18 cellular contexts compared by ENCODE assay signal in the genomic region with DNA sequence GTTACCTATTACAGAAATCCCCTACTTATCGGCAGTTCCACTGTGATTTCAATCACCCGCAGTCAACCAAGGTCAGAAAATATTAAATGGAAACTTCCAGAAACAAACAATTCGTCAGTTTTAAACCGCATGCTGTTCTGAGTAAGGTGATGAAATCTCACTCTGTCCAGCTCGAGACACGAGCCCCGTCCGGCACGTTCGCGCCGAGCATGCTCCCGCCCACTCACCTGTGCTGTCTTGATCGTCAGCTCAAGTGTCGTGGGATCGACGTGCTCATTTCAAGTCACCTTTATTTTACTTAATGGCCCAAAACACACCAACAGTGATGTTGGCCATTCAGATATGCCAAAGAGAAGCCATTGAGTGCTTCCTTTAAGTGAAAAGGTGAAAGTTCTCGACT. TPM values are rescaled to one million over a fixed set of nuclear protein-coding genes. Genes with fewer than 3 reads are reported as not detected.
DNase-seq lines count a peak whose midpoint lies in the region; ATAC-seq, FAIRE-seq and TF ChIP-seq lines count a peak whose summit lies in the region.
"Had no signal": no experiment of that assay in that cellular context is flagged by ENCODE, and none has a peak within 500 bp of the region (broad histone marks: within the 10 kb centered on the region; RNA-seq: fewer than 3 reads in every experiment).

No MANE protein-coding gene starts in this region.

- CTCF ChIA-PET in WTC11 (lab: Charles Lee) = no interaction called here

- H3K4me1 Mint-ChIP-seq in natural killer cell (peaks cover 69 to 76% of the 10 kb centered on the region in 2 donors), WTC11 (peaks cover 30% of the 10 kb centered on the region)
- H3K4me1 Mint-ChIP-seq in natural killer cell treated with Interleukin-12 subunit alpha and Interleukin-12 subunit beta and Interleukin-15 and Interleukin-18, amount 100 ng/mL, for 72 hours (ENCODE audit: low read depth in 2 of 2) = peaks cover 53 to 56% of the 10 kb centered on the region in 2 donors
- peaks cover 39 to 80% (median 70%) of the 10 kb centered on the region in 4 donors for H3K4me1 Mint-ChIP-seq in naive thymus-derived CD8-positive, alpha-beta T cell

- no peak for DNase-seq in natural killer cell
- no peak for DNase-seq in natural killer cell treated with Interleukin-12 subunit alpha and Interleukin-12 subunit beta and Interleukin-15 and Interleukin-18, amount 100 ng/mL, for 72 hours (ENCODE audit: low spot score)
- no peak for DNase-seq in WTC11 (ENCODE audit: low spot score)
- no peak for DNase-seq in naive thymus-derived CD8-positive, alpha-beta T cell
- DNase-seq in Ammon's horn (ENCODE audit: low spot score) = no peak
- DNase-seq in HTR-8/SVneo (ENCODE audit: insufficient read length, low spot score) = no peak
- DNase-seq: ACHN; AML-193; Calu3; DMS53; MM.1S; NCI-H1105; NCI-H187 treated with DMSO at 0.1 percent for 48 hours; NCI-H446; NK-92 treated with Interleukin-12 subunit alpha and Interleukin-12 subunit beta, amount 100 ng/mL, for 24 hours; OCI-M1; SIG-M5 had no signal

- TF ChIP-seq CTCF in natural killer cell (IDR thresholded peaks at IDR 0.05) (no peak), WTC11 (IDR thresholded peaks at IDR 0.05) (no peak)

- peaks cover 4 to 7% of the 10 kb centered on the region in 2 donors for H3K9me3 Mint-ChIP-seq in natural killer cell
- H3K9me3 Mint-ChIP-seq in natural killer cell treated with Interleukin-12 subunit alpha and Interleukin-12 subunit beta and Interleukin-15 and Interleukin-18, amount 100 ng/mL, for 72 hours = no peaks in the 10 kb centered on the region
- peaks cover 21% of the 10 kb centered on the region for H3K9me3 Mint-ChIP-seq in WTC11
- peaks cover 0 to 9% (median 0%) of the 10 kb centered on the region in 9 donors for H3K9me3 Mint-ChIP-seq in naive thymus-derived CD8-positive, alpha-beta T cell

- H3K4me3 Mint-ChIP-seq in natural killer cell (peak overlapping the region; percentile 21), WTC11 (no peak overlapping the region)
- H3K4me3 Mint-ChIP-seq in natural killer cell treated with Interleukin-12 subunit alpha and Interleukin-12 subunit beta and Interleukin-15 and Interleukin-18, amount 100 ng/mL, for 72 hours = no peak overlapping the region
- H3K4me3 Mint-ChIP-seq in naive thymus-derived CD8-positive, alpha-beta T cell = peak overlapping the region in 1 of 10 donors; percentile 14

- ATAC-seq in natural killer cell (no peak), WTC11 (no peak), HG02623 (IDR thresholded peaks at IDR 0.05; ENCODE audit: unreplicated experiment) (no peak)
- ATAC-seq in natural killer cell treated with Interleukin-12 subunit alpha and Interleukin-12 subunit beta and Interleukin-15 and Interleukin-18, amount 100 ng/mL, for 72 hours = no peak
- no peak for ATAC-seq in naive thymus-derived CD8-positive, alpha-beta T cell

- H3K27ac Mint-ChIP-seq in natural killer cell (peak overlapping the region; percentile 24 to 99), WTC11 (peak overlapping the region; percentile 11; the same call in 1 of the 2 replicates)
- H3K27ac Mint-ChIP-seq in natural killer cell treated with Interleukin-12 subunit alpha and Interleukin-12 subunit beta and Interleukin-15 and Interleukin-18, amount 100 ng/mL, for 72 hours = no peak overlapping the region
- H3K27ac Mint-ChIP-seq in naive thymus-derived CD8-positive, alpha-beta T cell = peak overlapping the region in 9 of 10 donors; percentile 38 to 100 (median 83)

- POLR2A ChIA-PET in WTC11 (lab: Charles Lee) = no interaction called here
- POLR2A ChIA-PET in naive thymus-derived CD8-positive, alpha-beta T cell (lab: Charles Lee) = interaction anchor here (0.5 to 8.7 kb wide), 2 partner anchors 18 to 65 kb away, joined by 3 to 150 read pairs; partner anchors contain the start of gene ESYT2

- H3K27me3 Mint-ChIP-seq in natural killer cell (ENCODE audit: low read depth in 2 of 2) (no peaks in the 10 kb centered on the region), WTC11 (ENCODE audit: low read depth) (no peaks in the 10 kb centered on the region)
- peaks cover 0 to 3% of the 10 kb centered on the region in 2 donors for H3K27me3 Mint-ChIP-seq in natural killer cell treated with Interleukin-12 subunit alpha and Interleukin-12 subunit beta and Interleukin-15 and Interleukin-18, amount 100 ng/mL, for 72 hours
- peaks cover 0 to 1% (median 0%) of the 10 kb centered on the region in 5 donors for H3K27me3 Mint-ChIP-seq in naive thymus-derived CD8-positive, alpha-beta T cell

- no peak for FAIRE-seq in HTR-8/SVneo (lab: Jason Lieb, UNC)

- H3K36me3 Mint-ChIP-seq in natural killer cell (peaks cover 18% of the 10 kb centered on the region), WTC11 (peaks cover 56% of the 10 kb centered on the region)
- H3K36me3 Mint-ChIP-seq in natural killer cell treated with Interleukin-12 subunit alpha and Interleukin-12 subunit beta and Interleukin-15 and Interleukin-18, amount 100 ng/mL, for 72 hours = peaks cover 5% of the 10 kb centered on the region
- peaks cover 9 to 55% (median 24%) of the 10 kb centered on the region in 3 donors for H3K36me3 Mint-ChIP-seq in naive thymus-derived CD8-positive, alpha-beta T cell

- intact Hi-C loops in natural killer cell (cut with micrococcal nuclease) = no loop called here

TF ChIP-seq in WTC11, 78 proteins besides CTCF, POLR2A, EP300 and RAD21 (continues in another document):
- TF ChIP-seq ZNF219 (CRISPR knock-in tag; IDR thresholded peaks at IDR 0.05; ENCODE audit: borderline replicate concordance) = no peak
- TF ChIP-seq E2F4 (CRISPR knock-in tag; IDR thresholded peaks at IDR 0.05; ENCODE audit: borderline replicate concordance, low read depth) = no peak
- TF ChIP-seq AFF4 (CRISPR knock-in tag; IDR thresholded peaks at IDR 0.05; ENCODE audit: borderline replicate concordance) = no peak
- TF ChIP-seq, protein P1, sequence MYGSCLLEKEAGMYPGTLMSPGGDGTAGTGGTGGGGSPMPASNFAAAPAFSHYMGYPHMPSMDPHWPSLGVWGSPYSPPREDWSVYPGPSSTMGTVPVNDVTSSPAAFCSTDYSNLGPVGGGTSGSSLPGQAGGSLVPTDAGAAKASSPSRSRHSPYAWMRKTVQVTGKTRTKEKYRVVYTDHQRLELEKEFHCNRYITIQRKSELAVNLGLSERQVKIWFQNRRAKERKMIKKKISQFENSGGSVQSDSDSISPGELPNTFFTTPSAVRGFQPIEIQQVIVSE (CRISPR knock-in tag; IDR thresholded peaks at IDR 0.05; ENCODE audit: borderline replicate concordance) = no peak
- no peak for TF ChIP-seq IRF1 (CRISPR knock-in tag; IDR thresholded peaks at IDR 0.05)

RNA-seq across cellular contexts. Expression of gene ESYT2, which starts 21.2 kb away (rescaled TPM):
- total RNA-seq in natural killer cell (100 to 1,000 TPM; 137 to 163 (median 160) TPM), WTC11 (2021) (45.1 to 61.1 TPM (median 60.4 TPM) in 3 replicates)
- total RNA-seq in natural killer cell treated with Interleukin-12 subunit alpha and Interleukin-12 subunit beta and Interleukin-15 and Interleukin-18, amount 100 ng/mL, for 72 hours = 10 to 100 TPM; 24.4 to 31.8 TPM
- total RNA-seq in naive thymus-derived CD8-positive, alpha-beta T cell = 100 to 1,000 TPM; 101 to 105 TPM
- polyA plus RNA-seq in naive thymus-derived CD8-positive, alpha-beta T cell = 10 to 100 TPM; 58.6 to 93.3 (median 79.8) TPM

RNA-seq across cellular contexts. Expression of gene DYNC2I1, which starts 48.2 kb away (rescaled TPM):
- total RNA-seq in natural killer cell = 10 to 100 TPM; 19.9 to 25.5 (median 20.1) TPM
- 10 to 100 TPM; 11.8 to 13.2 TPM for total RNA-seq in natural killer cell treated with Interleukin-12 subunit alpha and Interleukin-12 subunit beta and Interleukin-15 and Interleukin-18, amount 100 ng/mL, for 72 hours
- total RNA-seq in WTC11 (2021) = 23.4 to 31.1 TPM (median 24.7 TPM) in 3 replicates
- total RNA-seq in naive thymus-derived CD8-positive, alpha-beta T cell = 10 to 100 TPM; 16.3 to 19.0 TPM
- polyA plus RNA-seq in naive thymus-derived CD8-positive, alpha-beta T cell = 10 to 100 TPM; 14.1 to 22.1 (median 19.8) TPM

Comparison
In these comparisons a context has a peak if more than half of its experiments do, and no peak if none do; other contexts are left out.
1. H3K27ac Mint-ChIP-seq: peak in natural killer cell (2 of 2), WTC11 (single experiment) and naive thymus-derived CD8-positive, alpha-beta T cell (9 of 10); none in natural killer cell treated with Interleukin-12 subunit alpha and Interleukin-12 subunit beta and Interleukin-15 and Interleukin-18, amount 100 ng/mL, for 72 hours (0 of 2).